In the genomic region with DNA sequence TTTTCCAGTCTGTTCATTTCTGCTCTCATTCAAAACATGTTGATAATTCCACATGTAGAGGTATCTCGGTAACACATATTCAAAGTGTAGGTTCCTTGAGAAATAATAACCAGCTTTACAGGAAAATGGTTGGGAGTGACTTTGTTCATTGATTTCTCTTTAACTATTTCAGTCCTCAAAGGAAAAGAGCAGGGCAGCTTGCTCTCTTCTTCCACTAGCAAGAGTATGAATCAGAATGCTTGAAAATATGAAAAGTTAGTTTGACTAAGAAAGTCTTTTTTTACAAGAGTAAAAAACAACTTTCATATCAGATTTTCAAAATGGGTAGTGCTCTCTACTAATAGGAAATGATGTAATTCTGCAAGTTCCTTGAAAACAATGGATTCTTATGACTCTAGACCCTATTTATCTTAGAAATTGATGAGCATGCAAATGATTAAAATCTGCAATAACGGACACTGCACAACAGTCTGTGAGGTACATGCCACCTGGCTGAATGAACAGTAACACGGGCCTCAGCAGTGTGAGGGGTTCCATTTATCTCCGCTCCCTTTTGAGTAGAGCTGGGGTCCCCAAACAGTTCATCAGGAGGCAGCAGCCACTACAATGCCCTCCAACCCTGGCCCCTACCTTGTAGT, we compare ENCODE assay signal across 23 cellular contexts.
A peak's percentile ranks its signal among the peaks of the same experiment; 100 is the strongest.
DNase-seq lines count a peak whose midpoint lies in the region; ATAC-seq and TF ChIP-seq lines count a peak whose summit lies in the region.
"Had no signal": no experiment of that assay in that cellular context is flagged by ENCODE, and none has a peak within 500 bp of the region (broad histone marks: within the 10 kb centered on the region; RNA-seq: fewer than 3 reads in every experiment).

No MANE protein-coding gene starts in this region.

- peak overlapping the region; percentile 71 to 92 (median 86) for H3K27ac ChIP-seq in right lobe of liver
- H3K27ac ChIP-seq: C4-2B, dorsolateral prefrontal cortex, KMS-11, SJSA1 had no signal

- no peaks in the 10 kb centered on the region for H3K36me3 ChIP-seq in right lobe of liver
- H3K36me3 ChIP-seq: left lung had no signal

- no peak overlapping the region for H3K27ac Mint-ChIP-seq in stimulated activated naive CD8-positive, alpha-beta T cell treated with anti-CD3 and anti-CD28 coated beads, Interleukin-15, amount 100 ng/mL, for 72 hours
- peak overlapping the region; percentile 19 for H3K27ac Mint-ChIP-seq in activated T-helper 1 cell treated with anti-CD3 and anti-CD28 coated beads, Interleukin-12 subunit alpha, Interleukin-12 subunit beta, Interleukin-2, Interleukin-4 antibody, amounts not matched to agents 30 ng/mL and 10 ng/mL and 1 ng/mL, durations not matched to agents 14 hours and 24 hours and 36 hours
- H3K27ac Mint-ChIP-seq: natural killer cell treated with Interleukin-12 subunit alpha and Interleukin-12 subunit beta and Interleukin-15 and Interleukin-18, amount 100 ng/mL, for 72 hours had no signal

- peak overlapping the region in 1 of 3 donors; percentile 23 for H3K4me3 ChIP-seq in right lobe of liver
- H3K4me3 ChIP-seq: dorsolateral prefrontal cortex, left lung, SJSA1 had no signal

- TF ChIP-seq CTCF in right lobe of liver (IDR thresholded peaks at IDR 0.05): no peak

- DNase-seq in stimulated activated naive CD8-positive, alpha-beta T cell treated with anti-CD3 and anti-CD28 coated beads, Interleukin-15, amount 100 ng/mL, for 72 hours: no peak
- no peak for DNase-seq in stimulated activated naive CD8-positive, alpha-beta T cell treated with anti-CD3 and anti-CD28 coated beads, Interleukin-15, Interleukin-2, amounts not matched to agents 100 U/mL and 50 U/mL, for 24 hours
- DNase-seq in activated T-helper 1 cell treated with anti-CD3 and anti-CD28 coated beads, Interleukin-12 subunit alpha, Interleukin-12 subunit beta, Interleukin-2, Interleukin-4 antibody, amounts not matched to agents 30 ng/mL and 10 ng/mL and 1 ng/mL, durations not matched to agents 14 hours and 24 hours and 36 hours (ENCODE audit: low spot score): no peak
- DNase-seq in right lobe of liver (no peak), NOMO-1 treated with DMSO at 0.1 percent for 48 hours (lab: John Stamatoyannopoulos, UW; ENCODE audit: unreplicated experiment) (no peak), DMS53 treated with DMSO at 0.1 percent for 48 hours (lab: John Stamatoyannopoulos, UW; ENCODE audit: unreplicated experiment) (no peak)
- DNase-seq: activated CD4-positive, CD25-positive, alpha-beta regulatory T cell treated with anti-CD3 and anti-CD28 coated beads, Interleukin-2, amount 50 U/mL, for 72 hours; cerebellar nuclear complex; DND-41; dorsolateral prefrontal cortex; left lung; MM.1S; NCI-H1436; NCI-H2107; NCI-H82; retina; trophoblast cell had no signal

- peak; percentile 20 for ATAC-seq in stimulated activated naive CD8-positive, alpha-beta T cell treated with anti-CD3 and anti-CD28 coated beads, Interleukin-15, amount 100 ng/mL, for 72 hours
- ATAC-seq in stimulated activated naive CD8-positive, alpha-beta T cell treated with anti-CD3 and anti-CD28 coated beads, Interleukin-15, Interleukin-2, amounts not matched to agents 100 U/mL and 50 U/mL, for 24 hours: no peak
- ATAC-seq in right lobe of liver: no peak
- ATAC-seq in GM19351 (IDR thresholded peaks at IDR 0.05; ENCODE audit: unreplicated experiment): no peak

- H3K27me3 ChIP-seq in right lobe of liver: no peaks in the 10 kb centered on the region
- H3K27me3 ChIP-seq: dorsolateral prefrontal cortex, left lung, SJSA1 had no signal

- H3K27me3 Mint-ChIP-seq in stimulated activated naive CD8-positive, alpha-beta T cell treated with anti-CD3 and anti-CD28 coated beads, Interleukin-15, amount 100 ng/mL, for 72 hours: no peaks in the 10 kb centered on the region
- H3K27me3 Mint-ChIP-seq in activated T-helper 1 cell treated with anti-CD3 and anti-CD28 coated beads, Interleukin-12 subunit alpha, Interleukin-12 subunit beta, Interleukin-2, Interleukin-4 antibody, amounts not matched to agents 30 ng/mL and 10 ng/mL and 1 ng/mL, durations not matched to agents 14 hours and 24 hours and 36 hours (ENCODE audit: insufficient read depth): no peaks in the 10 kb centered on the region

- intact Hi-C loops in activated T-helper 1 cell treated with anti-CD3 and anti-CD28 coated beads, Interleukin-12 subunit alpha, Interleukin-12 subunit beta, Interleukin-2, Interleukin-4 antibody, amounts not matched to agents 30 ng/mL and 10 ng/mL and 1 ng/mL, durations not matched to agents 14 hours and 24 hours and 36 hours (cut with micrococcal nuclease): no loop called here
- intact Hi-C loops in right lobe of liver (cut with DNase I): loop anchor here in 1 of 2 donors (10.0 kb wide), 1 partner anchor 61 kb away; the partner anchor contains the start of gene IRS1

- H3K9me3 ChIP-seq in right lobe of liver: no peaks in the 10 kb centered on the region
- H3K9me3 ChIP-seq: Caco-2, left lung, SJSA1 had no signal

- H3K9me3 Mint-ChIP-seq in stimulated activated naive CD8-positive, alpha-beta T cell treated with anti-CD3 and anti-CD28 coated beads, Interleukin-15, amount 100 ng/mL, for 72 hours: peaks cover 0 to 6% of the 10 kb centered on the region in 2 donors
- H3K9me3 Mint-ChIP-seq in activated T-helper 1 cell treated with anti-CD3 and anti-CD28 coated beads, Interleukin-12 subunit alpha, Interleukin-12 subunit beta, Interleukin-2, Interleukin-4 antibody, amounts not matched to agents 30 ng/mL and 10 ng/mL and 1 ng/mL, durations not matched to agents 14 hours and 24 hours and 36 hours: no peaks in the 10 kb centered on the region
- H3K9me3 Mint-ChIP-seq: natural killer cell treated with Interleukin-12 subunit alpha and Interleukin-12 subunit beta and Interleukin-15 and Interleukin-18, amount 100 ng/mL, for 72 hours had no signal

- H3K36me3 Mint-ChIP-seq in activated T-helper 1 cell treated with anti-CD3 and anti-CD28 coated beads, Interleukin-12 subunit alpha, Interleukin-12 subunit beta, Interleukin-2, Interleukin-4 antibody, amounts not matched to agents 30 ng/mL and 10 ng/mL and 1 ng/mL, durations not matched to agents 14 hours and 24 hours and 36 hours (ENCODE audit: low read depth): peaks cover 3% of the 10 kb centered on the region
- H3K36me3 Mint-ChIP-seq: natural killer cell treated with Interleukin-12 subunit alpha and Interleukin-12 subunit beta and Interleukin-15 and Interleukin-18, amount 100 ng/mL, for 72 hours had no signal

- TF ChIP-seq POLR2A in right lobe of liver (IDR thresholded peaks at IDR 0.05): no peak

- no peak overlapping the region for H3K4me3 Mint-ChIP-seq in stimulated activated naive CD8-positive, alpha-beta T cell treated with anti-CD3 and anti-CD28 coated beads, Interleukin-15, amount 100 ng/mL, for 72 hours
- no peak overlapping the region for H3K4me3 Mint-ChIP-seq in activated T-helper 1 cell treated with anti-CD3 and anti-CD28 coated beads, Interleukin-12 subunit alpha, Interleukin-12 subunit beta, Interleukin-2, Interleukin-4 antibody, amounts not matched to agents 30 ng/mL and 10 ng/mL and 1 ng/mL, durations not matched to agents 14 hours and 24 hours and 36 hours
- H3K4me3 Mint-ChIP-seq: natural killer cell treated with Interleukin-12 subunit alpha and Interleukin-12 subunit beta and Interleukin-15 and Interleukin-18, amount 100 ng/mL, for 72 hours had no signal

- 51% methylated on average over 3 of the region's 4 CpGs for WGBS in right lobe of liver (ENCODE audit: insufficient coverage, low coverage, low lambda C conversion rate, missing lambda C conversion rate)

- H3K4me1 ChIP-seq in right lobe of liver: peaks cover 0 to 59% (median 19%) of the 10 kb centered on the region in 4 donors

- peaks cover 6% of the 10 kb centered on the region for H3K4me1 Mint-ChIP-seq in stimulated activated naive CD8-positive, alpha-beta T cell treated with anti-CD3 and anti-CD28 coated beads, Interleukin-15, amount 100 ng/mL, for 72 hours
- peaks cover 11% of the 10 kb centered on the region for H3K4me1 Mint-ChIP-seq in activated T-helper 1 cell treated with anti-CD3 and anti-CD28 coated beads, Interleukin-12 subunit alpha, Interleukin-12 subunit beta, Interleukin-2, Interleukin-4 antibody, amounts not matched to agents 30 ng/mL and 10 ng/mL and 1 ng/mL, durations not matched to agents 14 hours and 24 hours and 36 hours (ENCODE audit: low read depth)
